In genomic region chrX:115373308-115373707, GRCh38 we compare ENCODE assay signal across 21 cellular contexts.
"Had no signal": no experiment of that assay in that cellular context is flagged by ENCODE, and none has a peak within 500 bp of the region (broad histone marks: within the 10 kb centered on the region; RNA-seq: fewer than 3 reads in every experiment).

No MANE protein-coding gene starts in this region.

- ATAC-seq: mucosa of descending colon had no signal

- H3K27me3 Mint-ChIP-seq: activated B cell treated with CpG ODN at 0.5 μM for 24 hours; activated CD4-positive, alpha-beta memory T cell treated with anti-CD3 and anti-CD28 coated beads for 36 hours; naive B cell had no signal

- H3K4me3 Mint-ChIP-seq: activated B cell treated with CpG ODN at 0.5 μM for 24 hours; activated CD4-positive, alpha-beta memory T cell treated with anti-CD3 and anti-CD28 coated beads for 36 hours; activated naive CD8-positive, alpha-beta T cell; activated T-helper 1 cell treated with anti-CD3 and anti-CD28 coated beads, Interleukin-12 subunit alpha, Interleukin-12 subunit beta, Interleukin-2, Interleukin-4 antibody, amounts not matched to agents 30 ng/mL and 10 ng/mL and 1 ng/mL, durations not matched to agents 14 hours and 24 hours and 36 hours; naive B cell; T-helper 2 cell treated with Interferon-gamma antibody and Interleukin-4, amounts not matched to agents 5 μg/mL and 100 μg/mL, for 36 hours had no signal

- H3K9me3 ChIP-seq: left ventricle myocardium inferior, mucosa of descending colon had no signal

- H3K9me3 Mint-ChIP-seq: activated B cell treated with CpG ODN at 0.5 μM for 24 hours; activated CD4-positive, alpha-beta memory T cell treated with anti-CD3 and anti-CD28 coated beads for 36 hours; activated T-helper 1 cell treated with anti-CD3 and anti-CD28 coated beads, Interleukin-12 subunit alpha, Interleukin-12 subunit beta, Interleukin-2, Interleukin-4 antibody, amounts not matched to agents 30 ng/mL and 10 ng/mL and 1 ng/mL, durations not matched to agents 14 hours and 24 hours and 36 hours; T-helper 2 cell treated with Interferon-gamma antibody and Interleukin-4, amounts not matched to agents 5 μg/mL and 100 μg/mL, for 36 hours had no signal

- DNase-seq: activated B cell treated with CpG ODN at 0.5 μM for 24 hours; activated CD4-positive, alpha-beta memory T cell treated with anti-CD3 and anti-CD28 coated beads for 36 hours; activated CD4-positive, alpha-beta T cell treated with anti-CD3 and anti-CD28 coated beads for 4 hours; activated T-cell treated with anti-CD3 and anti-CD28 coated beads for 4 hours; foreskin melanocyte; glutamatergic neuron; hippocampal formation; kidney glomerular epithelial cell; left ventricle myocardium inferior; mammary epithelial cell; mucosa of descending colon; naive B cell; stimulated activated CD4-positive, alpha-beta T cell treated with anti-CD3 and anti-CD28 coated beads, Interleukin-12 subunit alpha, Interleukin-12 subunit beta, amount 100 ng/mL, for 4 hours; stimulated activated CD4-positive, alpha-beta T cell treated with anti-CD3 and anti-CD28 coated beads, Interleukin-1b, Interleukin-23, amount 100 ng/mL, for 48 hours; stimulated activated CD8-positive, alpha-beta memory T cell treated with anti-CD3 and anti-CD28 coated beads, Interleukin-4, amount 100 ng/mL, for 48 hours; stimulated activated naive CD4-positive, alpha-beta T cell had no signal

- H3K4me1 Mint-ChIP-seq: activated B cell treated with CpG ODN at 0.5 μM for 24 hours, naive B cell had no signal

- H3K27ac ChIP-seq: epithelial cell of prostate, left ventricle myocardium inferior had no signal

- H3K27ac Mint-ChIP-seq: activated B cell treated with CpG ODN at 0.5 μM for 24 hours; activated CD4-positive, alpha-beta memory T cell treated with anti-CD3 and anti-CD28 coated beads for 36 hours; activated naive CD8-positive, alpha-beta T cell; activated T-helper 1 cell treated with anti-CD3 and anti-CD28 coated beads, Interleukin-12 subunit alpha, Interleukin-12 subunit beta, Interleukin-2, Interleukin-4 antibody, amounts not matched to agents 30 ng/mL and 10 ng/mL and 1 ng/mL, durations not matched to agents 14 hours and 24 hours and 36 hours; naive B cell; T-helper 2 cell treated with Interferon-gamma antibody and Interleukin-4, amounts not matched to agents 5 μg/mL and 100 μg/mL, for 36 hours had no signal

- H3K4me3 ChIP-seq: left ventricle myocardium inferior, mucosa of descending colon had no signal

- FAIRE-seq: TTC549 had no signal

- H3K36me3 Mint-ChIP-seq: activated CD4-positive, alpha-beta memory T cell treated with anti-CD3 and anti-CD28 coated beads for 36 hours; activated naive CD8-positive, alpha-beta T cell; naive B cell had no signal

- H3K36me3 ChIP-seq: left ventricle myocardium inferior had no signal
